Comparison of ENCODE assay signal across 35 cellular contexts in genomic region chr5:39452846-39453245, GRCh38. TPM values are rescaled to one million over a fixed set of nuclear protein-coding genes. Genes with fewer than 3 reads are reported as not detected.
DNase-seq lines count a peak whose midpoint lies in the region; ATAC-seq, FAIRE-seq and TF ChIP-seq lines count a peak whose summit lies in the region.
"Had no signal": no experiment of that assay in that cellular context is flagged by ENCODE, and none has a peak within 500 bp of the region (broad histone marks: within the 10 kb centered on the region; RNA-seq: fewer than 3 reads in every experiment).

No MANE protein-coding gene starts in this region.

- peaks cover 30% of the 10 kb centered on the region for H3K27me3 Mint-ChIP-seq in activated CD8-positive, alpha-beta memory T cell treated with anti-CD3 and anti-CD28 coated beads, Interleukin-2, amount 10 ng/mL, durations not matched to agents 7 days and 5 days

- H3K36me3 Mint-ChIP-seq in activated CD8-positive, alpha-beta memory T cell treated with anti-CD3 and anti-CD28 coated beads, Interleukin-2, amount 10 ng/mL, durations not matched to agents 7 days and 5 days, result no peaks in the 10 kb centered on the region
- H3K36me3 Mint-ChIP-seq: neural progenitor cell had no signal

- H2AFZ ChIP-seq in ACC112 (ENCODE audit: low read length, unreplicated experiment) (peak overlapping the region; percentile 4), IMR-90 (replicated peaks; ENCODE audit: low read length, poor library complexity) (no peak overlapping the region), mesenchymal stem cell (ENCODE audit: low read depth, low read length) (no peak overlapping the region)
- H2AFZ ChIP-seq: neural progenitor cell had no signal

- 0 out of 2 replicates have a peak overlapping the region, but pooled peaks have one; percentile 64 for H3K9ac ChIP-seq in IMR-90 (ENCODE audit: low read depth, low read length)
- no peak overlapping the region for H3K9ac ChIP-seq in mesenchymal stem cell (ENCODE audit: low read length)
- H3K9ac ChIP-seq: BLaER1 treated with 17β-estradiol and CSF1 and Interleukin-3, amounts not matched to agents 10 nM and 100 nM; neural progenitor cell had no signal

- H3K36me3 ChIP-seq in ACC112 (ENCODE audit: insufficient read depth, low read length), result no peaks in the 10 kb centered on the region
- H3K36me3 ChIP-seq in IMR-90 (ENCODE audit: control insufficient read depth, insufficient read depth, low read length), result no peaks in the 10 kb centered on the region
- H3K36me3 ChIP-seq in mesenchymal stem cell (ENCODE audit: control insufficient read depth in 1 of 2, insufficient read depth in 2 of 2, low read depth in 1 of 2, low read length in 2 of 2), result no peaks in the 10 kb centered on the region
- H3K36me3 ChIP-seq: BLaER1 treated with 17β-estradiol and CSF1 and Interleukin-3, amounts not matched to agents 10 nM and 100 nM; breast epithelium; neural progenitor cell; Peyer's patch; SJSA1; spleen; thyroid gland had no signal

- peak overlapping the region; percentile 90 for H3K4me2 ChIP-seq in IMR-90 (ENCODE audit: low read depth, low read length)
- H3K4me2 ChIP-seq in mesenchymal stem cell (ENCODE audit: low read length, poor library complexity, severe bottlenecking), result no peak overlapping the region
- H3K4me2 ChIP-seq: BLaER1 treated with 17β-estradiol and CSF1 and Interleukin-3, amounts not matched to agents 10 nM and 100 nM; neural progenitor cell had no signal

- H3K9me1 ChIP-seq in IMR-90 (ENCODE audit: insufficient read depth, low read length), result no peaks in the 10 kb centered on the region

- H3K4me3 ChIP-seq in ACC112 (ENCODE audit: low read depth, low read length) (no peak overlapping the region), IMR-90 (ENCODE audit: insufficient read depth, low read depth, low read length) (no peak overlapping the region), mesenchymal stem cell (ENCODE audit: insufficient read depth in 1 of 2, low read depth in 1 of 2, low read length in 2 of 2) (no peak overlapping the region)
- H3K4me3 ChIP-seq: BLaER1 treated with 17β-estradiol and CSF1 and Interleukin-3, amounts not matched to agents 10 nM and 100 nM; breast epithelium; K562; lung; neural progenitor cell; Peyer's patch; psoas muscle; SJSA1; spleen; thyroid gland had no signal

- peak overlapping the region; percentile 100 for H3K18ac ChIP-seq in IMR-90 (ENCODE audit: low read depth, low read length)
- H3K18ac ChIP-seq in mesenchymal stem cell (ENCODE audit: low read depth in 1 of 2, low read length in 2 of 2), result no peak overlapping the region

- H3K79me2 ChIP-seq in ACC112 (ENCODE audit: control insufficient read depth, insufficient read depth, low read length, unreplicated experiment), result no peaks in the 10 kb centered on the region

- H2BK5ac ChIP-seq in IMR-90 (ENCODE audit: low read depth, low read length, poor library complexity, severe bottlenecking) (peak overlapping the region; percentile 94), mesenchymal stem cell (ENCODE audit: low read depth, low read length, poor library complexity, severe bottlenecking) (peak overlapping the region; percentile 89)

- peaks cover 4% of the 10 kb centered on the region for H3K4me1 ChIP-seq in ACC112 (ENCODE audit: control insufficient read depth, insufficient read depth, low read length, unreplicated experiment)
- H3K4me1 ChIP-seq in IMR-90 (ENCODE audit: control insufficient read depth, insufficient read depth, low read length), result peaks cover 6% of the 10 kb centered on the region
- H3K4me1 ChIP-seq in mesenchymal stem cell (ENCODE audit: control insufficient read depth, insufficient read depth, low read depth, low read length), result peaks cover 1% of the 10 kb centered on the region
- H3K4me1 ChIP-seq: breast epithelium, neural progenitor cell, psoas muscle, thyroid gland had no signal

- peak overlapping the region; percentile 100 for H4K5ac ChIP-seq in IMR-90 (ENCODE audit: low read depth, low read length)

- no CpG with 5 or more reads among the region's 2 CpGs for WGBS in IMR-90 (ENCODE audit: extremely low coverage in 2 of 2, insufficient read length in 1 of 2), 2 experiments
- WGBS in mesenchymal stem cell, result 80% methylated on average over 2 of the region's 2 CpGs

- intact Hi-C loops in IMR-90 (cut with micrococcal nuclease), result no loop called here

- POLR2A ChIA-PET in IMR-90 (lab: Charles Lee; ENCODE audit: unreplicated experiment), result interaction anchor here (1.1 to 1.2 kb wide), 2 partner anchors 12 to 28 kb away, joined by 3 read pairs; partner anchors contain the start of gene DAB2

- in situ Hi-C loops in IMR-90 (cut with MboI; ENCODE audit: low sequenced_read_pairs), result no loop called here

- CTCF ChIA-PET in IMR-90 (lab: Yijun Ruan, JAX), result interaction anchor here (1.2 kb wide), 1 partner anchor 13 kb away, joined by 3 read pairs; no protein-coding TSS in a partner anchor
- CTCF ChIA-PET in activated CD8-positive, alpha-beta memory T cell treated with anti-CD3 and anti-CD28 coated beads, Interleukin-2, amount 10 ng/mL, durations not matched to agents 7 days and 5 days (lab: Charles Lee), result interaction anchor here (1.5 kb wide), 1 partner anchor 28 kb away, joined by 3 read pairs; the partner anchor contains the start of gene DAB2

- no peak for FAIRE-seq in HTR-8/SVneo (lab: Jason Lieb, UNC)
- FAIRE-seq: frontal cortex, K562, kidney had no signal

- dilution Hi-C loops in IMR-90 (cut with HindIII; ENCODE audit: low sequenced_read_pairs, unreplicated experiment), result no loop called here

- H2BK15ac ChIP-seq in IMR-90 (ENCODE audit: low read depth, low read length) (peak overlapping the region; percentile 85; the same call in 2 of the 3 replicates), mesenchymal stem cell (ENCODE audit: low read depth, poor library complexity, severe bottlenecking) (no peak overlapping the region)

- H3K4ac ChIP-seq in IMR-90 (ENCODE audit: low read depth, low read length) (peak overlapping the region; percentile 61; the same call in 1 of the 2 replicates), mesenchymal stem cell (ENCODE audit: low read depth in 1 of 2, low read length in 2 of 2) (no peak overlapping the region)

- no TSS peak for BruUV-seq in IMR-90 (replicated peaks; lab: Mats Ljungman, UMichigan)

- H2BK12ac ChIP-seq in mesenchymal stem cell (ENCODE audit: low read length in 2 of 2), result no peak overlapping the region

- peak overlapping the region; percentile 78 for H2BK120ac ChIP-seq in IMR-90 (ENCODE audit: low read depth, low read length)
- no peak overlapping the region for H2BK120ac ChIP-seq in mesenchymal stem cell (ENCODE audit: low read depth, low read length)

- 0 out of 2 replicates have a peak overlapping the region, but pooled peaks have one; percentile 39 for H3K56ac ChIP-seq in IMR-90 (ENCODE audit: extremely low read depth, insufficient read depth, low read length)

- peak; percentile 75 for DNase-seq in IMR-90
- peak; percentile 61 for DNase-seq in dedifferentiated amniotic fluid mesenchymal stem cell (ENCODE audit: extremely low spot score)
- DNase-seq in mesenchymal stem cell, result no peak
- DNase-seq in activated CD8-positive, alpha-beta memory T cell treated with anti-CD3 and anti-CD28 coated beads, Interleukin-2, amount 10 ng/mL, durations not matched to agents 7 days and 5 days, result no peak
- no peak for DNase-seq in activated CD4-positive, alpha-beta T cell treated with anti-CD3 and anti-CD28 coated beads for 48 hours
- DNase-seq in HTR-8/SVneo (ENCODE audit: insufficient read length, low spot score), result no peak
- DNase-seq: 8988T; activated CD4-positive, alpha-beta T cell treated with anti-CD3 and anti-CD28 coated beads, Interleukin-2, amount 10 ng/mL, durations not matched to agents 7 days and 5 days; cortex of kidney; GOT3; hypothalamus; kidney; MM.1S; NCI-H1436 treated with DMSO at 0.1 percent for 48 hours; NCI-H2171; NCI-H524; Peyer's patch; psoas muscle; spleen; stimulated activated CD4-positive, alpha-beta T cell treated with anti-CD3 and anti-CD28 coated beads, Interleukin-4, amount 100 ng/mL, for 24 hours; stimulated activated naive CD8-positive, alpha-beta T cell treated with anti-CD3 and anti-CD28 coated beads, Interleukin-15, Interleukin-2, amounts not matched to agents 100 U/mL and 50 U/mL, for 24 hours; T-helper 17 cell; thyroid gland had no signal

- no peaks in the 10 kb centered on the region for H4K20me1 ChIP-seq in IMR-90 (ENCODE audit: insufficient read depth, low read length)
- H4K20me1 ChIP-seq: BLaER1 treated with 17β-estradiol and CSF1 and Interleukin-3, amounts not matched to agents 10 nM and 100 nM had no signal

- H2AK9ac ChIP-seq in IMR-90 (replicated peaks; ENCODE audit: low read depth, low read length, poor library complexity), result no peak overlapping the region

- H3K4me3 Mint-ChIP-seq in activated CD8-positive, alpha-beta memory T cell treated with anti-CD3 and anti-CD28 coated beads, Interleukin-2, amount 10 ng/mL, durations not matched to agents 7 days and 5 days, result no peak overlapping the region
- H3K4me3 Mint-ChIP-seq: activated CD4-positive, alpha-beta T cell treated with anti-CD3 and anti-CD28 coated beads, Interleukin-2, amount 10 ng/mL, durations not matched to agents 7 days and 5 days; activated naive CD8-positive, alpha-beta T cell; activated T-helper 17 cell treated with anti-CD3 and anti-CD28 coated beads, Interleukin-2, amount 50 U/mL, for 72 hours; neural progenitor cell; T-helper 17 cell had no signal

- H3K23ac ChIP-seq in IMR-90 (ENCODE audit: low read depth, low read length), result 0 out of 2 replicates have a peak overlapping the region, but pooled peaks have one; percentile 10
- no peak overlapping the region for H3K23ac ChIP-seq in mesenchymal stem cell (ENCODE audit: low read length in 2 of 2)

- H4K91ac ChIP-seq in IMR-90 (ENCODE audit: insufficient read depth, low read depth, low read length), result peak overlapping the region; percentile 90
- H4K91ac ChIP-seq in mesenchymal stem cell (ENCODE audit: low read length), result no peak overlapping the region

- H3K27ac ChIP-seq in ACC112 (ENCODE audit: low read depth, low read length) (no peak overlapping the region), IMR-90 (ENCODE audit: insufficient read depth, low read length) (peak overlapping the region; percentile 99), mesenchymal stem cell (ENCODE audit: low read length, poor library complexity, severe bottlenecking) (peak overlapping the region; percentile 97)
- H3K27ac ChIP-seq: BLaER1 treated with 17β-estradiol and CSF1 and Interleukin-3, amounts not matched to agents 10 nM and 100 nM; breast epithelium; neural progenitor cell; Peyer's patch; psoas muscle; SJSA1; spleen; thyroid gland; VCaP had no signal

- no peaks in the 10 kb centered on the region for H3K4me1 Mint-ChIP-seq in activated CD8-positive, alpha-beta memory T cell treated with anti-CD3 and anti-CD28 coated beads, Interleukin-2, amount 10 ng/mL, durations not matched to agents 7 days and 5 days
- H3K4me1 Mint-ChIP-seq: activated CD4-positive, alpha-beta T cell treated with anti-CD3 and anti-CD28 coated beads, Interleukin-2, amount 10 ng/mL, durations not matched to agents 7 days and 5 days; activated T-helper 17 cell treated with anti-CD3 and anti-CD28 coated beads, Interleukin-2, amount 50 U/mL, for 72 hours; neural progenitor cell; T-helper 17 cell had no signal

- no peak for TF ChIP-seq RAD21 in IMR-90 (IDR thresholded peaks at IDR 0.05; ENCODE audit: low read length)

- no peak overlapping the region for H3K27ac Mint-ChIP-seq in activated CD8-positive, alpha-beta memory T cell treated with anti-CD3 and anti-CD28 coated beads, Interleukin-2, amount 10 ng/mL, durations not matched to agents 7 days and 5 days
- H3K27ac Mint-ChIP-seq: activated CD4-positive, alpha-beta T cell treated with anti-CD3 and anti-CD28 coated beads, Interleukin-2, amount 10 ng/mL, durations not matched to agents 7 days and 5 days; activated naive CD8-positive, alpha-beta T cell; activated T-helper 17 cell treated with anti-CD3 and anti-CD28 coated beads, Interleukin-2, amount 50 U/mL, for 72 hours; neural progenitor cell; T-helper 17 cell had no signal

- H2BK20ac ChIP-seq in IMR-90 (ENCODE audit: low read depth, low read length), result peak overlapping the region; percentile 55

- H3K79me1 ChIP-seq in IMR-90 (ENCODE audit: low read depth in 1 of 2, low read length in 2 of 2) (no peaks in the 10 kb centered on the region), mesenchymal stem cell (replicated peaks; ENCODE audit: low read length, poor library complexity, severe bottlenecking) (no peaks in the 10 kb centered on the region)

- H3K27me3 ChIP-seq in ACC112 (ENCODE audit: insufficient read depth, low read length) (no peaks in the 10 kb centered on the region), IMR-90 (ENCODE audit: control insufficient read depth, insufficient read depth, low read length) (no peaks in the 10 kb centered on the region), mesenchymal stem cell (ENCODE audit: control insufficient read depth in 1 of 2, insufficient read depth in 1 of 2, low read length in 2 of 2) (no peaks in the 10 kb centered on the region)
- H3K27me3 ChIP-seq: BLaER1 treated with 17β-estradiol and CSF1 and Interleukin-3, amounts not matched to agents 10 nM and 100 nM; breast epithelium; neural progenitor cell; Peyer's patch; SJSA1; spleen; thyroid gland had no signal

- ATAC-seq in IMR-90 (ENCODE audit: low read depth) (peak; percentile 81), HG03565 (IDR thresholded peaks at IDR 0.05; ENCODE audit: unreplicated experiment) (no peak)
- no peak for ATAC-seq in activated CD8-positive, alpha-beta memory T cell treated with anti-CD3 and anti-CD28 coated beads, Interleukin-2, amount 10 ng/mL, durations not matched to agents 7 days and 5 days
- ATAC-seq: activated T-helper 17 cell treated with anti-CD3 and anti-CD28 coated beads, Interleukin-2, amount 50 U/mL, for 72 hours; psoas muscle; stimulated activated naive CD8-positive, alpha-beta T cell treated with anti-CD3 and anti-CD28 coated beads, Interleukin-15, Interleukin-2, amounts not matched to agents 100 U/mL and 50 U/mL, for 24 hours; T-helper 17 cell had no signal

- H3K9me3 ChIP-seq in IMR-90 (ENCODE audit: control insufficient read depth, insufficient read depth, low read length) (no peaks in the 10 kb centered on the region), mesenchymal stem cell (ENCODE audit: control insufficient read depth, low read length) (no peaks in the 10 kb centered on the region)
- H3K9me3 ChIP-seq: BLaER1 treated with 17β-estradiol and CSF1 and Interleukin-3, amounts not matched to agents 10 nM and 100 nM; breast epithelium; Peyer's patch; psoas muscle; SJSA1; spleen; thyroid gland had no signal

- H2AK5ac ChIP-seq in IMR-90 (ENCODE audit: low read depth, low read length) (no peak overlapping the region), mesenchymal stem cell (ENCODE audit: low read length, severe bottlenecking) (no peak overlapping the region)

- H3K14ac ChIP-seq in IMR-90 (replicated peaks; ENCODE audit: low read depth, low read length), result 0 out of 2 replicates have a peak overlapping the region, but pooled peaks have one; percentile 48
- H3K14ac ChIP-seq in mesenchymal stem cell (ENCODE audit: low read length in 2 of 2), result no peak overlapping the region

- no peak for TF ChIP-seq CTCF in IMR-90 (conservative IDR thresholded peaks at IDR 0.05; ENCODE audit: low read depth, low read length)

- no peak for TF ChIP-seq POLR2A in IMR-90 (IDR thresholded peaks at IDR 0.05; ENCODE audit: low read depth, low read length)

- H4K8ac ChIP-seq in IMR-90 (ENCODE audit: low read depth in 2 of 2, low read length in 2 of 2) (peak overlapping the region; percentile 15 to 72; a peak in 3 of 4 replicates), mesenchymal stem cell (ENCODE audit: low read length) (no peak overlapping the region)

- no peaks in the 10 kb centered on the region for H3K9me3 Mint-ChIP-seq in activated CD8-positive, alpha-beta memory T cell treated with anti-CD3 and anti-CD28 coated beads, Interleukin-2, amount 10 ng/mL, durations not matched to agents 7 days and 5 days (ENCODE audit: low read depth)
- H3K9me3 Mint-ChIP-seq: activated CD4-positive, alpha-beta T cell treated with anti-CD3 and anti-CD28 coated beads, Interleukin-2, amount 10 ng/mL, durations not matched to agents 7 days and 5 days; activated T-helper 17 cell treated with anti-CD3 and anti-CD28 coated beads, Interleukin-2, amount 50 U/mL, for 72 hours; neural progenitor cell had no signal

RNA-seq across cellular contexts. Expression of gene DAB2, which starts 28.1 kb away (rescaled TPM):
- 50.0 and 97.2 TPM in 2 replicates for total RNA-seq in IMR-90 (2012; rRNA removed)
- polyA plus RNA-seq in IMR-90 (2012; rRNA removed), result 95.9 and 101 TPM in 2 replicates
- 40.6 and 65.1 TPM in 2 replicates for polyA plus RNA-seq in IMR-90 (2012; cell fraction: cytosol; rRNA removed)
- polyA plus RNA-seq in IMR-90 (2012; cell fraction: nucleus; rRNA removed; ENCODE audit: low replicate concordance), result 76.6 and 217 TPM in 2 replicates
- polyA plus RNA-seq in mesenchymal stem cell (2013, experiment 1 of 2), result 87.8 TPM
- 86.6 TPM for polyA plus RNA-seq in mesenchymal stem cell (2013, experiment 2 of 2)
- not detected for total RNA-seq in activated CD8-positive, alpha-beta memory T cell treated with anti-CD3 and anti-CD28 coated beads, Interleukin-2, amount 10 ng/mL, durations not matched to agents 7 days and 5 days
- total RNA-seq: activated CD4-positive, alpha-beta T cell treated with anti-CD3 and anti-CD28 coated beads, Interleukin-2, amount 10 ng/mL, durations not matched to agents 7 days and 5 days had no signal

Comparison
In these comparisons a context has a peak if more than half of its experiments do, and no peak if none do; other contexts are left out.
1. DNase-seq: peak in IMR-90 (single experiment) and dedifferentiated amniotic fluid mesenchymal stem cell (single experiment); none in mesenchymal stem cell (single experiment), activated CD8-positive, alpha-beta memory T cell treated with anti-CD3 and anti-CD28 coated beads, Interleukin-2, amount 10 ng/mL, durations not matched to agents 7 days and 5 days (single experiment), activated CD4-positive, alpha-beta T cell treated with anti-CD3 and anti-CD28 coated beads for 48 hours (single experiment) and HTR-8/SVneo (single experiment).
2. RNA of gene DAB2, which starts 28.1 kb away (total RNA-seq): 50.0 to 97.2 TPM in IMR-90; not detected in activated CD8-positive, alpha-beta memory T cell treated with anti-CD3 and anti-CD28 coated beads, Interleukin-2, amount 10 ng/mL, durations not matched to agents 7 days and 5 days; every median in the first group is over 10 times any median in the second.